Comparison of ENCODE assay signal across 30 cellular contexts in genomic region chr14:83744901-83745300, GRCh38.
"Had no signal": no experiment of that assay in that cellular context is flagged by ENCODE, and none has a peak within 500 bp of the region (broad histone marks: within the 10 kb centered on the region; RNA-seq: fewer than 3 reads in every experiment).

No MANE protein-coding gene starts in this region.

- DNase-seq: activated CD4-positive, alpha-beta T cell treated with anti-CD3 and anti-CD28 coated beads for 36 hours; activated CD4-positive, alpha-beta T cell treated with anti-CD3 and anti-CD28 coated beads, Interleukin-2, amount 10 ng/mL, durations not matched to agents 7 days and 5 days; activated CD4-positive, alpha-beta T cell treated with anti-CD3 and anti-CD28 coated beads, Interleukin-2, amount 50 U/mL, for 48 hours; activated CD8-positive, alpha-beta T cell treated with anti-CD3 and anti-CD28 coated beads, Interleukin-2, amount 10 ng/mL, durations not matched to agents 7 days and 5 days; activated gamma-delta T cell treated with Interleukin-2 at 50 U/mL for 16 hours; activated naive CD4-positive, alpha-beta T cell treated with anti-CD3 and anti-CD28 coated beads for 36 hours; activated T-cell treated with anti-CD3 and anti-CD28 coated beads, Interleukin-2, amount 50 U/mL, for 24 hours; caudate nucleus; NCI-H1105; NCI-H1436; NCI-H1694; NCI-H1930; NCI-H2081 treated with DMSO at 0.1 percent for 48 hours; NCI-H345; NCI-H526; NCI-H748 treated with DMSO at 0.1 percent for 48 hours; NK-92 treated with Interleukin-12 subunit alpha and Interleukin-12 subunit beta, amount 100 ng/mL, for 24 hours; PC-3; Peyer's patch; RPMI8226; SHP77 treated with DMSO at 0.1 percent for 48 hours; SK-N-SH had no signal

- H3K4me3 ChIP-seq: Peyer's patch, SJSA1 had no signal

- H3K27ac Mint-ChIP-seq: activated CD4-positive, alpha-beta T cell treated with anti-CD3 and anti-CD28 coated beads for 36 hours; activated CD4-positive, alpha-beta T cell treated with anti-CD3 and anti-CD28 coated beads, Interleukin-2, amount 10 ng/mL, durations not matched to agents 7 days and 5 days; activated CD8-positive, alpha-beta T cell treated with anti-CD3 and anti-CD28 coated beads, Interleukin-2, amount 10 ng/mL, durations not matched to agents 7 days and 5 days; activated naive CD4-positive, alpha-beta T cell treated with anti-CD3 and anti-CD28 coated beads for 36 hours; activated naive CD4-positive, alpha-beta T cell treated with anti-CD3 and anti-CD28 coated beads, Interleukin-2, amount 50 U/mL, for 72 hours; activated T-cell treated with anti-CD3 and anti-CD28 coated beads, Interleukin-2, amount 50 U/mL, for 24 hours; activated T-helper 2 cell treated with anti-CD3 and anti-CD28 coated beads, Interferon-gamma antibody, Interleukin-2, Interleukin-4, amounts not matched to agents 10 μg/mL and 5 μg/mL and 100 μg/mL, durations not matched to agents 14 hours and 24 hours and 36 hours; T-helper 1 cell treated with Interleukin-12 subunit alpha and Interleukin-12 subunit beta and Interleukin-4 antibody, amounts not matched to agents 30 μg/mL and 1 μg/mL, for 36 hours; T-helper 2 cell treated with Interferon-gamma antibody and Interleukin-4, amounts not matched to agents 5 μg/mL and 100 μg/mL, for 36 hours; WTC11 had no signal

- H3K4me1 Mint-ChIP-seq: activated CD4-positive, alpha-beta T cell treated with anti-CD3 and anti-CD28 coated beads for 36 hours; activated CD4-positive, alpha-beta T cell treated with anti-CD3 and anti-CD28 coated beads, Interleukin-2, amount 10 ng/mL, durations not matched to agents 7 days and 5 days had no signal

- H3K27me3 Mint-ChIP-seq: activated CD4-positive, alpha-beta T cell treated with anti-CD3 and anti-CD28 coated beads for 36 hours; activated CD4-positive, alpha-beta T cell treated with anti-CD3 and anti-CD28 coated beads, Interleukin-2, amount 10 ng/mL, durations not matched to agents 7 days and 5 days; activated T-cell treated with anti-CD3 and anti-CD28 coated beads, Interleukin-2, amount 50 U/mL, for 24 hours; brain had no signal

- ATAC-seq: activated CD4-positive, alpha-beta T cell treated with anti-CD3 and anti-CD28 coated beads for 36 hours; activated CD4-positive, CD25-positive, alpha-beta regulatory T cell treated with anti-CD3 and anti-CD28 coated beads, Interleukin-2, amount 50 U/mL, for 24 hours; activated CD8-positive, alpha-beta T cell treated with anti-CD3 and anti-CD28 coated beads, Interleukin-2, amount 10 ng/mL, durations not matched to agents 7 days and 5 days; activated naive CD4-positive, alpha-beta T cell treated with anti-CD3 and anti-CD28 coated beads, Interleukin-2, amount 50 U/mL, for 72 hours; PC-3; WTC11 had no signal

- H3K4me3 Mint-ChIP-seq: activated CD4-positive, alpha-beta T cell treated with anti-CD3 and anti-CD28 coated beads for 36 hours; activated CD4-positive, alpha-beta T cell treated with anti-CD3 and anti-CD28 coated beads, Interleukin-2, amount 10 ng/mL, durations not matched to agents 7 days and 5 days; activated CD8-positive, alpha-beta T cell treated with anti-CD3 and anti-CD28 coated beads, Interleukin-2, amount 10 ng/mL, durations not matched to agents 7 days and 5 days; activated naive CD4-positive, alpha-beta T cell treated with anti-CD3 and anti-CD28 coated beads for 36 hours; activated T-cell treated with anti-CD3 and anti-CD28 coated beads, Interleukin-2, amount 50 U/mL, for 24 hours; brain; T-helper 1 cell treated with Interleukin-12 subunit alpha and Interleukin-12 subunit beta and Interleukin-4 antibody, amounts not matched to agents 30 μg/mL and 1 μg/mL, for 36 hours; T-helper 2 cell treated with Interferon-gamma antibody and Interleukin-4, amounts not matched to agents 5 μg/mL and 100 μg/mL, for 36 hours; WTC11 had no signal

- H3K36me3 Mint-ChIP-seq: activated naive CD4-positive, alpha-beta T cell treated with anti-CD3 and anti-CD28 coated beads, Interleukin-2, amount 50 U/mL, for 72 hours; brain; WTC11 had no signal
